Comparison of ENCODE assay signal across 2 cellular contexts in the genomic region with DNA sequence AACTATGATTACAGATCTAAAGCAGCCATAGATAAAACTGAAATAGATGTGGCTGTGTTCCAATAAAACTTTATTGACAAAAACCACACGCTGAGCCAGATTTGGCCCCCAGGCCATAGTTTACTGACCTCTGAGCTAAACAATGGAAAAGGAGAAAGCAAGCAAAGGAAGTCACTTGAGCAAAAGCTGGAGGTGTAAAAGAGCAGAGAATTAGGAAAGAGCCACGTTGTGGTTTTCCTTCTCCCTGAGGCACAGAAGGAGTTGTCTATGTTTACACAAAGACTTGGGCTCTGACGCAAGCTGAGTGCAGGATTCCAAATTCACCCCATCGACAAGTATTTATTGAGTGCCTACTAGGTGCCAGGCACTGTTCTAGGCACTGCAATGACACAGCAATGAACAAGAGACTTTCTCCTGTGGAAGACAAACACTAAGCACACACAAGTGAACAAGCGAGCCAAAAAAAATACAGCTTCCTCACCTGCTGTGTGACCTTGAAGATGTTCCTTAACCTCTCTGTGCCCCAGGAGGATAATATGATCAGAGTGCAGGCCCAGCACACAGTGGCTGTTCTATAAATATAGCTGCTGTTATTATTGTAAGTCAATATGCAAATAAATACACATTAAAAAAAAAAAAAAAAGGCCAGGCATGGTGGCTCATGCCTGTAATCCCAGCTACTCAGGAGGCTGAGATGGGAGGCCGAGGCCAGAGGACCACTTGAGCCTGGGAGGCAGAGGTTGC.
TF ChIP-seq lines count a peak whose summit lies in the region.

No MANE protein-coding gene starts in this region.

TF ChIP-seq in GM12878, 131 proteins besides CTCF, POLR2A, EP300 and RAD21:
- peak; percentile 86 for TF ChIP-seq ZBTB40 (IDR thresholded peaks at IDR 0.05; ENCODE audit: borderline replicate concordance)
- no peak for TF ChIP-seq WRNIP1 (IDR thresholded peaks at IDR 0.05; ENCODE audit: borderline replicate concordance, low read depth, low read length)
- no peak for TF ChIP-seq NR2C1 (IDR thresholded peaks at IDR 0.05)
- TF ChIP-seq ZZZ3 (IDR thresholded peaks at IDR 0.05; ENCODE audit: control insufficient read depth, insufficient read length, low read depth) = no peak
- TF ChIP-seq RUNX3 (IDR thresholded peaks at IDR 0.05; ENCODE audit: low read length) = peak; percentile 25; the same call in 1 of the 2 replicates
TF ChIP-seq in GM12878: peak in this region for 2.

TF ChIP-seq in WTC11, 78 proteins besides CTCF, POLR2A, EP300 and RAD21 (continued from another document):
- TF ChIP-seq ZBTB43 (CRISPR knock-in tag; IDR thresholded peaks at IDR 0.05) = no peak
- TF ChIP-seq E2F4 (CRISPR knock-in tag; IDR thresholded peaks at IDR 0.05; ENCODE audit: borderline replicate concordance, low read depth) = no peak
- TF ChIP-seq JUN (CRISPR knock-in tag; IDR thresholded peaks at IDR 0.05) = no peak
- no peak for TF ChIP-seq HMGXB4 (CRISPR knock-in tag; IDR thresholded peaks at IDR 0.05)
- TF ChIP-seq, protein P1, sequence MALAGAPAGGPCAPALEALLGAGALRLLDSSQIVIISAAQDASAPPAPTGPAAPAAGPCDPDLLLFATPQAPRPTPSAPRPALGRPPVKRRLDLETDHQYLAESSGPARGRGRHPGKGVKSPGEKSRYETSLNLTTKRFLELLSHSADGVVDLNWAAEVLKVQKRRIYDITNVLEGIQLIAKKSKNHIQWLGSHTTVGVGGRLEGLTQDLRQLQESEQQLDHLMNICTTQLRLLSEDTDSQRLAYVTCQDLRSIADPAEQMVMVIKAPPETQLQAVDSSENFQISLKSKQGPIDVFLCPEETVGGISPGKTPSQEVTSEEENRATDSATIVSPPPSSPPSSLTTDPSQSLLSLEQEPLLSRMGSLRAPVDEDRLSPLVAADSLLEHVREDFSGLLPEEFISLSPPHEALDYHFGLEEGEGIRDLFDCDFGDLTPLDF (CRISPR knock-in tag; IDR thresholded peaks at IDR 0.05) = no peak
- TF ChIP-seq, protein P2, sequence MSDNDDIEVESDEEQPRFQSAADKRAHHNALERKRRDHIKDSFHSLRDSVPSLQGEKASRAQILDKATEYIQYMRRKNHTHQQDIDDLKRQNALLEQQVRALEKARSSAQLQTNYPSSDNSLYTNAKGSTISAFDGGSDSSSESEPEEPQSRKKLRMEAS (CRISPR knock-in tag; IDR thresholded peaks at IDR 0.05) = no peak
- TF ChIP-seq E2F5 (CRISPR knock-in tag; IDR thresholded peaks at IDR 0.05) = no peak
- no peak for TF ChIP-seq NFATC4 (CRISPR knock-in tag; IDR thresholded peaks at IDR 0.05)
- TF ChIP-seq GABPB1 (CRISPR knock-in tag; IDR thresholded peaks at IDR 0.05) = no peak; the same call in 1 of the 2 replicates
- TF ChIP-seq MXD4 (CRISPR knock-in tag; IDR thresholded peaks at IDR 0.05; ENCODE audit: borderline replicate concordance) = no peak
- TF ChIP-seq ARID4B (CRISPR knock-in tag; IDR thresholded peaks at IDR 0.05; ENCODE audit: borderline replicate concordance) = no peak
- TF ChIP-seq AR (CRISPR knock-in tag; IDR thresholded peaks at IDR 0.05) = no peak
